ENCODE assay signal across 8 cellular contexts in genomic region chr2:120223034-120223912, GRCh38. TPM values are rescaled to one million over a fixed set of nuclear protein-coding genes. Genes with fewer than 3 reads are reported as not detected.
DNase-seq lines count a peak whose midpoint lies in the region; ATAC-seq and TF ChIP-seq lines count a peak whose summit lies in the region.

Gene TMEM185B, minus strand, starts transcription at chr2:120223400. Its CDS starts 424 bp downstream, at chr2:120222976.

- TF ChIP-seq POLR2A in transverse colon (IDR thresholded peaks at IDR 0.05), result peak; percentile 60

- H3K36me3 ChIP-seq in trophoblast cell (ENCODE audit: control insufficient read depth in 1 of 2, insufficient read depth in 2 of 2, low read length in 2 of 2) (no peaks in the 10 kb centered on the region), transverse colon (no peaks in the 10 kb centered on the region)

- peak within 1 kb of the TSS; percentile 82 for H3K4me3 Mint-ChIP-seq in HFFc6
- H3K4me3 Mint-ChIP-seq in activated naive CD8-positive, alpha-beta T cell, result peak within 1 kb of the TSS; percentile 81

- H3K4me3 ChIP-seq in GM12864 (ENCODE audit: low read depth, low read length) (peak within 1 kb of the TSS; percentile 59), trophoblast cell (ENCODE audit: low read depth, low read length) (peak within 1 kb of the TSS; percentile 73), transverse colon (peak within 1 kb of the TSS; percentile 44 to 74 (median 66))

- peak within 1 kb of the TSS; percentile 29 for H2BK12ac ChIP-seq in trophoblast cell (ENCODE audit: low read length)

- peaks cover 4% of the 10 kb centered on the region for H3K79me2 ChIP-seq in trophoblast cell (ENCODE audit: control insufficient read depth, insufficient read depth, low read length, poor library complexity)

- H4K12ac ChIP-seq in trophoblast cell (ENCODE audit: low read depth, low read length), result peak within 1 kb of the TSS; percentile 85

- peaks cover 33% of the 10 kb centered on the region for H3K36me3 Mint-ChIP-seq in HFFc6 (ENCODE audit: low read depth)
- peaks cover 25% of the 10 kb centered on the region for H3K36me3 Mint-ChIP-seq in activated naive CD8-positive, alpha-beta T cell

- H3K27ac Mint-ChIP-seq in HFFc6, result peak within 1 kb of the TSS; percentile 80
- H3K27ac Mint-ChIP-seq in activated naive CD8-positive, alpha-beta T cell, result peak within 1 kb of the TSS; percentile 83

- TF ChIP-seq CTCF in GM12864 (IDR thresholded peaks at IDR 0.05; ENCODE audit: low read depth, low read length, missing control alignments) (peak; percentile 48), HFFc6 (IDR thresholded peaks at IDR 0.05) (peak; percentile 52), transverse colon (IDR thresholded peaks at IDR 0.05) (peak; percentile 22 to 59 (median 37))

- H2BK5ac ChIP-seq in trophoblast cell (ENCODE audit: low read depth, low read length, poor library complexity), result peak within 1 kb of the TSS; percentile 69

- no peak for TF ChIP-seq EP300 in transverse colon (IDR thresholded peaks at IDR 0.05; ENCODE audit: low read depth)

- no peak within 1 kb of the TSS for H3K27ac ChIP-seq in trophoblast cell (ENCODE audit: low read depth, low read length)
- peak within 1 kb of the TSS; percentile 92 to 97 (median 94) for H3K27ac ChIP-seq in transverse colon

- H4K8ac ChIP-seq in trophoblast cell (ENCODE audit: low read depth, low read length), result peak within 1 kb of the TSS; percentile 95

- peaks cover 11% of the 10 kb centered on the region for H3K9me3 Mint-ChIP-seq in HFFc6
- H3K9me3 Mint-ChIP-seq in activated naive CD8-positive, alpha-beta T cell (ENCODE audit: low read depth), result no peaks in the 10 kb centered on the region

- DNase-seq in GM12864 (ENCODE audit: low read depth), result peak; percentile 53
- peak; percentile 73 for DNase-seq in HFFc6
- peak; percentile 71 for DNase-seq in MV-4-11 (lab: John Stamatoyannopoulos, UW)
- peak; percentile 65 for DNase-seq in SKM-1 treated with dmso at 0.1 percent for 144 hours (lab: John Stamatoyannopoulos, UW; ENCODE audit: unreplicated experiment)
- DNase-seq in Right ventricle myocardium inferior (ENCODE audit: missing footprints), result peak; percentile 94
- peak; percentile 75 to 88 for DNase-seq in trophoblast cell
- peak; percentile 95 for DNase-seq in transverse colon

- peak; percentile 97 for ATAC-seq in Right ventricle myocardium inferior

- H3K9me3 ChIP-seq in trophoblast cell (ENCODE audit: insufficient read depth, low read depth, low read length), result peaks cover 11% of the 10 kb centered on the region
- no peaks in the 10 kb centered on the region for H3K9me3 ChIP-seq in transverse colon

- peak within 1 kb of the TSS; percentile 93 for H2BK120ac ChIP-seq in trophoblast cell (ENCODE audit: insufficient read depth, low read length, poor library complexity)

- H3K4me2 ChIP-seq in trophoblast cell (ENCODE audit: low read length), result peak within 1 kb of the TSS; percentile 81

- H3K27me3 ChIP-seq in trophoblast cell (ENCODE audit: insufficient read depth, low read length) (peaks cover 2% of the 10 kb centered on the region), transverse colon (no peaks in the 10 kb centered on the region)

- H3K79me1 ChIP-seq in trophoblast cell (ENCODE audit: low read length), result peaks cover 8% of the 10 kb centered on the region

- peak within 1 kb of the TSS; percentile 64 for H3K9ac ChIP-seq in trophoblast cell (ENCODE audit: low read length)

- H3K4me1 Mint-ChIP-seq in HFFc6 (ENCODE audit: low read depth), result peaks cover 38% of the 10 kb centered on the region
- peaks cover 58% of the 10 kb centered on the region for H3K4me1 Mint-ChIP-seq in activated naive CD8-positive, alpha-beta T cell (ENCODE audit: low read depth)

- peak within 1 kb of the TSS; percentile 77 for H3K4ac ChIP-seq in trophoblast cell (ENCODE audit: low read depth, low read length)

- no peak within 1 kb of the TSS for H2AK5ac ChIP-seq in trophoblast cell (ENCODE audit: low read length)

- intact Hi-C loops in Right ventricle myocardium inferior (cut with DNase I), result loop anchor here (1.0 to 10.0 kb wide), 2 partner anchors 30 to 92 kb away; no protein-coding TSS in a partner anchor
- intact Hi-C loops in transverse colon (cut with DNase I; ENCODE audit: low total_unique reads), result no loop called here

- H2AFZ ChIP-seq in trophoblast cell (ENCODE audit: insufficient read depth, low read length, poor library complexity), result peak within 1 kb of the TSS; percentile 95

- peak within 1 kb of the TSS; percentile 95 for H4K91ac ChIP-seq in trophoblast cell (ENCODE audit: low read depth, low read length)

- H3K14ac ChIP-seq in trophoblast cell (ENCODE audit: low read length), result peak within 1 kb of the TSS; percentile 89

- H3K18ac ChIP-seq in trophoblast cell (ENCODE audit: low read length), result peak within 1 kb of the TSS; percentile 91

- in situ Hi-C loops in transverse colon (cut with MboI; ENCODE audit: low pct_ligation_motif_present in 1 of 4, low pct_unique_long_range_greater_than_20kb in 1 of 4, low sequenced_read_pairs in 3 of 4), result loop anchor here in 1 of 4 donors (10.0 kb wide), 1 partner anchor 92 kb away; no protein-coding TSS in a partner anchor

- no CpG with 5 or more reads among the region's 108 CpGs for WGBS in trophoblast cell (ENCODE audit: extremely low coverage, insufficient coverage, insufficient read length)
- WGBS in transverse colon (ENCODE audit: low coverage in 1 of 2), 2 donors, result 8% methylated on average over 51 of the region's 108 CpGs; no CpG with 5 or more reads in 1 of the 2 donors

- peaks cover 5% of the 10 kb centered on the region for H3K27me3 Mint-ChIP-seq in HFFc6 (ENCODE audit: insufficient read depth)
- no peaks in the 10 kb centered on the region for H3K27me3 Mint-ChIP-seq in activated naive CD8-positive, alpha-beta T cell

- no peak within 1 kb of the TSS for H3K23ac ChIP-seq in trophoblast cell (ENCODE audit: low read length)

- peaks cover 11 to 12% of the 10 kb centered on the region in 2 experiments for H3K4me1 ChIP-seq in trophoblast cell (ENCODE audit: control insufficient read depth in 1 of 2, insufficient read depth in 2 of 2, low read length in 2 of 2)
- H3K4me1 ChIP-seq in transverse colon, result peaks cover 8 to 26% (median 23%) of the 10 kb centered on the region in 4 donors

RNA-seq across cellular contexts. Expression of gene TMEM185B, which starts in this region (rescaled TPM):
- total RNA-seq in HFFc6 (2021; fragmentation: NEBNext Ultra II Directional; extraction: Animal tissue kit (Norgen Biotek cat#: 25700)), result 10 to 100 TPM; 29.2 to 36.4 (median 31.3) TPM
- total RNA-seq in Right ventricle myocardium inferior (20.6 TPM), transverse colon (10 to 100 TPM; 12.1 to 23.2 (median 17.8) TPM)
- 10.6 and 10.8 TPM in 2 replicates for polyA plus RNA-seq in trophoblast cell (2013)
